In genomic region chr11:82045748-82046457, GRCh38 we compare ENCODE assay signal across 28 cellular contexts.
"Had no signal": no experiment of that assay in that cellular context is flagged by ENCODE, and none has a peak within 500 bp of the region (broad histone marks: within the 10 kb centered on the region; RNA-seq: fewer than 3 reads in every experiment).

No MANE protein-coding gene starts in this region.

- H3K27me3 Mint-ChIP-seq: activated naive CD8-positive, alpha-beta T cell; dendritic cell treated with granulocyte-macrophage colony-stimulating factor and Interleukin-4, amounts not matched to agents 40 ng/mL and 50 ng/mL, for 4 days had no signal

- H3K4me2 ChIP-seq: SK-N-SH had no signal

- H3K4me1 Mint-ChIP-seq: nephron had no signal

- ATAC-seq: esophagus mucosa, left ventricle myocardium superior, upper lobe of right lung had no signal

- H3K27ac Mint-ChIP-seq: activated naive CD8-positive, alpha-beta T cell; activated T-helper 2 cell treated with anti-CD3 and anti-CD28 coated beads, Interferon-gamma antibody, Interleukin-2, Interleukin-4, amounts not matched to agents 10 μg/mL and 5 μg/mL and 100 μg/mL, durations not matched to agents 14 hours and 24 hours and 36 hours; dendritic cell treated with granulocyte-macrophage colony-stimulating factor and Interleukin-4, amounts not matched to agents 40 ng/mL and 50 ng/mL, for 4 days; endodermal cell; nephron; T-helper 1 cell treated with Interleukin-12 subunit alpha and Interleukin-12 subunit beta and Interleukin-4 antibody, amounts not matched to agents 30 μg/mL and 1 μg/mL, for 36 hours had no signal

- DNase-seq: activated CD4-positive, alpha-beta T cell treated with anti-CD3 and anti-CD28 coated beads, Interleukin-2, amount 50 U/mL, for 1 hour; activated CD4-positive, CD25-positive, alpha-beta regulatory T cell treated with anti-CD3 and anti-CD28 coated beads, Interleukin-2, amount 50 U/mL, for 72 hours; amniotic stem cell; central memory CD4-positive, alpha-beta T cell; endodermal cell; left ventricle myocardium superior; SK-N-SH; stimulated activated CD4-positive, alpha-beta T cell treated with anti-CD3 and anti-CD28 coated beads, Interleukin-12 subunit alpha, Interleukin-12 subunit beta, amount 100 ng/mL, for 4 hours; stimulated activated CD4-positive, alpha-beta T cell treated with anti-CD3 and anti-CD28 coated beads, Interleukin-4, amount 100 ng/mL, for 1 hour; SW 1271; T-helper 9 cell; tibial artery; upper lobe of right lung; WERI-Rb-1 had no signal

- FAIRE-seq: astrocyte, frontal cortex, islet of Langerhans, TTC549 had no signal

- H3K9me3 ChIP-seq: breast epithelium, neutrophil, SK-N-SH, suprapubic skin, tibial artery, upper lobe of right lung had no signal

- H3K9ac ChIP-seq: SK-N-SH had no signal

- H3K4me1 ChIP-seq: breast epithelium, suprapubic skin, tibial artery, upper lobe of right lung had no signal

- H3K4me3 ChIP-seq: breast epithelium, skin epidermis, suprapubic skin, tibial artery, upper lobe of right lung had no signal

- H3K36me3 ChIP-seq: breast epithelium, neutrophil, suprapubic skin, tibial artery, upper lobe of right lung, WERI-Rb-1 had no signal

- H3K4me3 Mint-ChIP-seq: activated naive CD8-positive, alpha-beta T cell; dendritic cell treated with granulocyte-macrophage colony-stimulating factor and Interleukin-4, amounts not matched to agents 40 ng/mL and 50 ng/mL, for 4 days; endodermal cell; nephron; T-helper 1 cell treated with Interleukin-12 subunit alpha and Interleukin-12 subunit beta and Interleukin-4 antibody, amounts not matched to agents 30 μg/mL and 1 μg/mL, for 36 hours had no signal

- H3K27me3 ChIP-seq: breast epithelium, neutrophil, suprapubic skin, tibial artery, upper lobe of right lung had no signal

- H3K27ac ChIP-seq: breast epithelium, neutrophil, skin epidermis, suprapubic skin, tibial artery, upper lobe of right lung, WERI-Rb-1 had no signal
